In genomic region chr7:1290262-1291039, GRCh38 we compare ENCODE assay signal across 8 cellular contexts. TPM values are rescaled to one million over a fixed set of nuclear protein-coding genes. Genes with fewer than 3 reads are reported as not detected.
DNase-seq lines count a peak whose midpoint lies in the region; ATAC-seq and TF ChIP-seq lines count a peak whose summit lies in the region.

No MANE protein-coding gene starts in this region.

- no peaks in the 10 kb centered on the region for H3K9me3 Mint-ChIP-seq in stimulated activated naive B cell treated with anti-CD40 and anti-IgM and Interleukin-4, amounts not matched to agents 10 μg/mL and 1 μg/mL and 100 μg/mL, for 72 hours

- H3K4me1 ChIP-seq in colonic mucosa: no peaks in the 10 kb centered on the region

- H3K4me1 Mint-ChIP-seq in stimulated activated naive B cell treated with anti-CD40 and anti-IgM and Interleukin-4, amounts not matched to agents 10 μg/mL and 1 μg/mL and 100 μg/mL, for 72 hours: peaks cover 6 to 20% of the 10 kb centered on the region in 2 donors

- H3K27ac ChIP-seq in colonic mucosa: no peak overlapping the region

- H3K36me3 ChIP-seq in colonic mucosa: no peaks in the 10 kb centered on the region

- intact Hi-C loops in colonic mucosa (cut with DNase I): no loop called here

- ATAC-seq in left lobe of liver (peak; percentile 47), HG03520 (IDR thresholded peaks at IDR 0.05; ENCODE audit: unreplicated experiment) (no peak)
- peak; percentile 49 to 63 for ATAC-seq in stimulated activated naive B cell treated with anti-CD40 and anti-IgM and Interleukin-4, amounts not matched to agents 10 μg/mL and 1 μg/mL and 100 μg/mL, for 72 hours (replicated peaks)

- H3K27ac Mint-ChIP-seq in stimulated activated naive B cell treated with anti-CD40 and anti-IgM and Interleukin-4, amounts not matched to agents 10 μg/mL and 1 μg/mL and 100 μg/mL, for 72 hours: no peak overlapping the region

- peaks cover 45 to 64% of the 10 kb centered on the region in 2 donors for H3K27me3 Mint-ChIP-seq in stimulated activated naive B cell treated with anti-CD40 and anti-IgM and Interleukin-4, amounts not matched to agents 10 μg/mL and 1 μg/mL and 100 μg/mL, for 72 hours

- DNase-seq in NCI-H1417 (lab: John Stamatoyannopoulos, UW) (peak in 2 of 3 experiments; percentile 82 to 86), NCI-H1417 treated with DMSO at 0.1 percent for 48 hours (lab: John Stamatoyannopoulos, UW) (no peak), RPMI8226 (peak; percentile 72), colonic mucosa (no peak), left lobe of liver (ENCODE audit: low spot score) (no peak), NCI-H82 treated with DMSO at 0.1 percent for 48 hours (lab: John Stamatoyannopoulos, UW; ENCODE audit: unreplicated experiment) (no peak)
- DNase-seq in stimulated activated naive B cell treated with anti-CD40 and anti-IgM and Interleukin-4, amounts not matched to agents 10 μg/mL and 1 μg/mL and 100 μg/mL, for 72 hours: no peak

- H3K9ac ChIP-seq in colonic mucosa (ENCODE audit: low read depth in 2 of 2, low read length in 2 of 2): peak overlapping the region in 1 of 2 donors; percentile 24

- no peak for TF ChIP-seq CTCF in colonic mucosa (IDR thresholded peaks at IDR 0.05)

- H3K27me3 ChIP-seq in colonic mucosa: peaks cover 33% of the 10 kb centered on the region

- no peaks in the 10 kb centered on the region for H3K9me3 ChIP-seq in colonic mucosa

- no peaks in the 10 kb centered on the region for H3K36me3 Mint-ChIP-seq in stimulated activated naive B cell treated with anti-CD40 and anti-IgM and Interleukin-4, amounts not matched to agents 10 μg/mL and 1 μg/mL and 100 μg/mL, for 72 hours

- peak overlapping the region; percentile 24 for H3K4me3 ChIP-seq in colonic mucosa

- H3K4me3 Mint-ChIP-seq in stimulated activated naive B cell treated with anti-CD40 and anti-IgM and Interleukin-4, amounts not matched to agents 10 μg/mL and 1 μg/mL and 100 μg/mL, for 72 hours: peak overlapping the region; percentile 72 to 78

RNA-seq across cellular contexts. Expression of gene UNCX, which starts 57.8 kb away (rescaled TPM):
- total RNA-seq in colonic mucosa (not detected), left lobe of liver (not detected)

Comparison
In these comparisons a context has a peak if more than half of its experiments do, and no peak if none do; other contexts are left out.
1. DNase-seq: peak in NCI-H1417 (2 of 3) and RPMI8226 (single experiment); none in NCI-H1417 treated with DMSO at 0.1 percent for 48 hours (single experiment), colonic mucosa (single experiment), left lobe of liver (single experiment), stimulated activated naive B cell treated with anti-CD40 and anti-IgM and Interleukin-4, amounts not matched to agents 10 μg/mL and 1 μg/mL and 100 μg/mL, for 72 hours (single experiment) and NCI-H82 treated with DMSO at 0.1 percent for 48 hours (single experiment).